Comparison of ENCODE assay signal across 34 cellular contexts in the genomic region with DNA sequence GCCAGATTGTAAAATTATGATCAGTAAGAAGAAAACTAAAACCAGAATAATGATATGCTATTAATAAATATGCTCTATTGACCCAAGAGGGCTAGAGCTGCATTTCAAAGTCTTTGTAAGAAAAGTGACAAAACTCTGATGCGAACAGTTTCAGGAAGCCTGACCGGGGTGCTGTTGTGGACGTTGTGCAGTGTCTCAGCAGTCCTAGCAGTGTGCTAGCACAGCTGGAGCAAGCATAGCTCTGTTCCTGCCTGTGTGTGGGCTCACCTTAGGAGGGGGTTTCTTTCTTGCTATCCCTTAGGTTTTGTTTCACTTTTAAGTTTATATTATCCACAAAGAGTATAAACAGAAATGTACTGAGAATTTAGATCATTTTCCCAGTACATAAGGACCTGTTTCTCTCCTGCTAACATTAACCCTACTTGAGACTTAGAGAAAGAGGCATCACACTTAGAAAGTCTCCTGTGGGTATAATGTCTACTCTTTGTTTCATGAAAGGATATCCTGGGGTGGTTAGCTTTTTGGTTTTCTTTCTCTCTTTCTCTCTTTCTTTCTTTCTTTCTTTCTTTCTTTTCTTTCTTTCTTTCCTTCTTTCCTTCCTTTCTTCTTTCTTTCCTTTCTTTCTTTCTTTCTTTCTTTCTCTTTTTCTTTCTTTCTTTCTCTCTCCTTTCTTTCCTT.
"Had no signal": no experiment of that assay in that cellular context is flagged by ENCODE, and none has a peak within 500 bp of the region (broad histone marks: within the 10 kb centered on the region; RNA-seq: fewer than 3 reads in every experiment).

No MANE protein-coding gene starts in this region.

- H3K4me3 Mint-ChIP-seq: activated CD4-positive, alpha-beta memory T cell treated with anti-CD3 and anti-CD28 coated beads for 36 hours; activated CD4-positive, alpha-beta T cell treated with anti-CD3 and anti-CD28 coated beads for 36 hours; activated naive CD4-positive, alpha-beta T cell treated with anti-CD3 and anti-CD28 coated beads, Interleukin-2, amount 10 ng/mL, durations not matched to agents 7 days and 5 days; activated naive CD8-positive, alpha-beta T cell; activated naive CD8-positive, alpha-beta T cell treated with anti-CD3 and anti-CD28 coated beads, Interleukin-2, amount 50 U/mL, for 24 hours; brain had no signal

- H3K4me3 ChIP-seq: MG63, SJCRH30, SK-N-MC had no signal

- H3K9me3 Mint-ChIP-seq: activated CD4-positive, alpha-beta memory T cell treated with anti-CD3 and anti-CD28 coated beads for 36 hours; activated naive CD4-positive, alpha-beta T cell treated with anti-CD3 and anti-CD28 coated beads, Interleukin-2, amount 10 ng/mL, durations not matched to agents 7 days and 5 days; brain had no signal

- H3K36me3 Mint-ChIP-seq: activated CD4-positive, alpha-beta memory T cell treated with anti-CD3 and anti-CD28 coated beads for 36 hours; activated naive CD4-positive, alpha-beta T cell treated with anti-CD3 and anti-CD28 coated beads, Interleukin-2, amount 10 ng/mL, durations not matched to agents 7 days and 5 days; activated naive CD8-positive, alpha-beta T cell; brain had no signal

- H3K4me1 ChIP-seq: SJCRH30 had no signal

- ATAC-seq: activated CD4-positive, alpha-beta T cell treated with anti-CD3 and anti-CD28 coated beads for 36 hours; activated CD4-positive, CD25-positive, alpha-beta regulatory T cell treated with anti-CD3 and anti-CD28 coated beads, Interleukin-2, amount 50 U/mL, for 24 hours; activated naive CD8-positive, alpha-beta T cell treated with anti-CD3 and anti-CD28 coated beads, Interleukin-2, amount 50 U/mL, for 24 hours; Panc1 had no signal

- H3K9me3 ChIP-seq: MG63, SJCRH30 had no signal

- H3K27me3 ChIP-seq: MG63, SJCRH30 had no signal

- H3K36me3 ChIP-seq: MG63, SJCRH30 had no signal

- DNase-seq: activated CD4-positive, alpha-beta memory T cell treated with anti-CD3 and anti-CD28 coated beads for 36 hours; activated CD4-positive, alpha-beta T cell treated with anti-CD3 and anti-CD28 coated beads for 36 hours; activated CD4-positive, alpha-beta T cell treated with anti-CD3 and anti-CD28 coated beads, Interleukin-2, amount 50 U/mL, for 1 hour; activated CD8-positive, alpha-beta memory T cell treated with anti-CD3 and anti-CD28 coated beads, Interleukin-2, amount 50 U/mL, for 4 hours; activated effector memory CD4-positive, alpha-beta T cell treated with Interleukin-2 at 50 U/mL for 16 hours; activated naive CD4-positive, alpha-beta T cell treated with anti-CD3 and anti-CD28 coated beads, Interleukin-2, amount 10 ng/mL, durations not matched to agents 7 days and 5 days; activated naive CD8-positive, alpha-beta T cell treated with anti-CD3 and anti-CD28 coated beads, Interleukin-2, amount 50 U/mL, for 24 hours; activated T-cell treated with anti-CD3 and anti-CD28 coated beads for 4 hours; activated T-cell treated with anti-CD3 and anti-CD28 coated beads, Interleukin-2, amount 50 U/mL, for 48 hours; anterior cingulate cortex; cerebellar nuclear complex; Karpas-422; KBM-7; MG63; NCI-H1048; NCI-H1436 treated with DMSO at 0.1 percent for 48 hours; NCI-H1694 treated with DMSO at 0.1 percent for 48 hours; NCI-H2029 treated with DMSO at 0.1 percent for 48 hours; NCI-H2107; NCI-H2171; NCI-H510A; NCI-H526; NCI-H748 treated with DMSO at 0.1 percent for 48 hours; OCI-M1; SHP77; SJCRH30; T1000 had no signal

- FAIRE-seq: bronchial epithelial cell, TTC549 had no signal

- H3K27ac ChIP-seq: SJCRH30, SK-N-MC had no signal

- H3K4me1 Mint-ChIP-seq: activated CD4-positive, alpha-beta T cell treated with anti-CD3 and anti-CD28 coated beads for 36 hours; activated naive CD4-positive, alpha-beta T cell treated with anti-CD3 and anti-CD28 coated beads, Interleukin-2, amount 10 ng/mL, durations not matched to agents 7 days and 5 days; activated naive CD8-positive, alpha-beta T cell treated with anti-CD3 and anti-CD28 coated beads, Interleukin-2, amount 50 U/mL, for 24 hours; brain had no signal

- H3K27ac Mint-ChIP-seq: activated CD4-positive, alpha-beta memory T cell treated with anti-CD3 and anti-CD28 coated beads for 36 hours; activated CD4-positive, alpha-beta T cell treated with anti-CD3 and anti-CD28 coated beads for 36 hours; activated naive CD4-positive, alpha-beta T cell treated with anti-CD3 and anti-CD28 coated beads, Interleukin-2, amount 10 ng/mL, durations not matched to agents 7 days and 5 days; activated naive CD8-positive, alpha-beta T cell; activated naive CD8-positive, alpha-beta T cell treated with anti-CD3 and anti-CD28 coated beads, Interleukin-2, amount 50 U/mL, for 24 hours; brain had no signal
